In the genomic region with DNA sequence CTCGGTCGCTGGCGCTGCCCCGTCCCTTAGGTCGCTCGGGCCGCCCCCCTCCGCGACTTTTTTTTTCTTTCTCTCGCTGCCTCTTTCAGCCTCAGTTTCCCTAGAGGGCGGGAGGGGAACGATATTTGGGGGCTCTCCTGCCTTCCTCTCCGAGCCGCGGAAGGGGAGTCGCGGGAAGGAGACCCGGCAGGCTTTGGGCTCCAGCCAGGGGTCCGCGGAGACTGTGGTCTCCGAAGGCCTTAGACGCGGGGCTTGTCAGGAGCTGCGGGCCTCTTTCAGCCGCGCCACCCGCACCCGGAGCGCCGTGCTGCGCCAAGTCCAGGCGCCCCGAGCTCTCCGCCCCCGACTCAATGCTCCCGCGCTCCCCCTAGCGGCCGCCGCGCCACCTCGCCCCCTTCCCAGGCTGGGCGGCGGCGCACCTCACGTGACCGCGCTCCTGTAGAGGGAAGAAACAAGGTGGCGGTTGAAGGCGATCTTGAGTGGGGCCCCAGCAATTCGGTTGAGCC, we compare ENCODE assay signal across 1 cellular context.
TF ChIP-seq lines count a peak whose summit lies in the region.

A gene (plus strand): TSS at position 427 of the 506 bp plus-strand sequence. CDS start 14,010 bp downstream, outside the sequence.

TF ChIP-seq in K562, 482 proteins besides CTCF, POLR2A, EP300 and RAD21 (continued from another document and continues in another):
- TF ChIP-seq PPARD (CRISPR knock-in tag; IDR thresholded peaks at IDR 0.05) (no peak), ATF7 (IDR thresholded peaks at IDR 0.05) (peak; percentile 39; the same call in 1 of the 2 replicates), MEIS2 (IDR thresholded peaks at IDR 0.05; ENCODE audit: partially characterized antibody) (no peak), HDAC1 (IDR thresholded peaks at IDR 0.05) (peak in 1 of 2 experiments; percentile 76; a peak in 2 of 4 replicates), YY1 (IDR thresholded peaks at IDR 0.05; ENCODE audit: borderline replicate concordance in 1 of 3, control insufficient read depth in 1 of 3, extremely low read depth in 1 of 3, insufficient read depth in 3 of 3, insufficient read length in 1 of 3, insufficient replicate concordance in 2 of 3, low read depth in 1 of 3, low read length in 2 of 3) (peak in 2 of 3 experiments; percentile 29 to 81), ZKSCAN8 (CRISPR knock-in tag; IDR thresholded peaks at IDR 0.05) (no peak), ZNF695 (CRISPR knock-in tag; IDR thresholded peaks at IDR 0.05) (no peak), ZNF184 (CRISPR knock-in tag; IDR thresholded peaks at IDR 0.05) (no peak), FOSL1 (tag; conservative IDR thresholded peaks at IDR 0.05) (no peak), SMARCC2 (IDR thresholded peaks at IDR 0.05; ENCODE audit: low read depth) (no peak), C11orf30 (IDR thresholded peaks at IDR 0.05; ENCODE audit: low read depth) (no peak), RNF2 (IDR thresholded peaks at IDR 0.05) (no peak), EGR1 (conservative IDR thresholded peaks at IDR 0.05) (peak; percentile 92), CXXC5 (CRISPR knock-in tag; IDR thresholded peaks at IDR 0.05) (peak; percentile 89), FOXM1 (IDR thresholded peaks at IDR 0.05; ENCODE audit: low read depth) (no peak), FOXM1 (CRISPR knock-in tag; IDR thresholded peaks at IDR 0.05; ENCODE audit: low read depth) (no peak)
- TF ChIP-seq, protein P1, sequence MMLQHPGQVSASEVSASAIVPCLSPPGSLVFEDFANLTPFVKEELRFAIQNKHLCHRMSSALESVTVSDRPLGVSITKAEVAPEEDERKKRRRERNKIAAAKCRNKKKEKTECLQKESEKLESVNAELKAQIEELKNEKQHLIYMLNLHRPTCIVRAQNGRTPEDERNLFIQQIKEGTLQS (IDR thresholded peaks at IDR 0.05) = no peak
- TF ChIP-seq, protein P1 (CRISPR knock-in tag; conservative IDR thresholded peaks at IDR 0.05) = no peak
- TF ChIP-seq, protein P2, sequence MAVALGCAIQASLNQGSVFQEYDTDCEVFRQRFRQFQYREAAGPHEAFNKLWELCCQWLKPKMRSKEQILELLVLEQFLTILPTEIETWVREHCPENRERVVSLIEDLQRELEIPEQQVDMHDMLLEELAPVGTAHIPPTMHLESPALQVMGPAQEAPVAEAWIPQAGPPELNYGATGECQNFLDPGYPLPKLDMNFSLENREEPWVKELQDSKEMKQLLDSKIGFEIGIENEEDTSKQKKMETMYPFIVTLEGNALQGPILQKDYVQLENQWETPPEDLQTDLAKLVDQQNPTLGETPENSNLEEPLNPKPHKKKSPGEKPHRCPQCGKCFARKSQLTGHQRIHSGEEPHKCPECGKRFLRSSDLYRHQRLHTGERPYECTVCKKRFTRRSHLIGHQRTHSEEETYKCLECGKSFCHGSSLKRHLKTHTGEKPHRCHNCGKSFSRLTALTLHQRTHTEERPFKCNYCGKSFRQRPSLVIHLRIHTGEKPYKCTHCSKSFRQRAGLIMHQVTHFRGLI (CRISPR knock-in tag; IDR thresholded peaks at IDR 0.05) = no peak
- TF ChIP-seq, protein P3, sequence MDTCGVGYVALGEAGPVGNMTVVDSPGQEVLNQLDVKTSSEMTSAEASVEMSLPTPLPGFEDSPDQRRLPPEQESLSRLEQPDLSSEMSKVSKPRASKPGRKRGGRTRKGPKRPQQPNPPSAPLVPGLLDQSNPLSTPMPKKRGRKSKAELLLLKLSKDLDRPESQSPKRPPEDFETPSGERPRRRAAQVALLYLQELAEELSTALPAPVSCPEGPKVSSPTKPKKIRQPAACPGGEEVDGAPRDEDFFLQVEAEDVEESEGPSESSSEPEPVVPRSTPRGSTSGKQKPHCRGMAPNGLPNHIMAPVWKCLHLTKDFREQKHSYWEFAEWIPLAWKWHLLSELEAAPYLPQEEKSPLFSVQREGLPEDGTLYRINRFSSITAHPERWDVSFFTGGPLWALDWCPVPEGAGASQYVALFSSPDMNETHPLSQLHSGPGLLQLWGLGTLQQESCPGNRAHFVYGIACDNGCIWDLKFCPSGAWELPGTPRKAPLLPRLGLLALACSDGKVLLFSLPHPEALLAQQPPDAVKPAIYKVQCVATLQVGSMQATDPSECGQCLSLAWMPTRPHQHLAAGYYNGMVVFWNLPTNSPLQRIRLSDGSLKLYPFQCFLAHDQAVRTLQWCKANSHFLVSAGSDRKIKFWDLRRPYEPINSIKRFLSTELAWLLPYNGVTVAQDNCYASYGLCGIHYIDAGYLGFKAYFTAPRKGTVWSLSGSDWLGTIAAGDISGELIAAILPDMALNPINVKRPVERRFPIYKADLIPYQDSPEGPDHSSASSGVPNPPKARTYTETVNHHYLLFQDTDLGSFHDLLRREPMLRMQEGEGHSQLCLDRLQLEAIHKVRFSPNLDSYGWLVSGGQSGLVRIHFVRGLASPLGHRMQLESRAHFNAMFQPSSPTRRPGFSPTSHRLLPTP (IDR thresholded peaks at IDR 0.05; ENCODE audit: borderline replicate concordance, extremely low read depth, insufficient read length) = no peak
- TF ChIP-seq, protein P4, sequence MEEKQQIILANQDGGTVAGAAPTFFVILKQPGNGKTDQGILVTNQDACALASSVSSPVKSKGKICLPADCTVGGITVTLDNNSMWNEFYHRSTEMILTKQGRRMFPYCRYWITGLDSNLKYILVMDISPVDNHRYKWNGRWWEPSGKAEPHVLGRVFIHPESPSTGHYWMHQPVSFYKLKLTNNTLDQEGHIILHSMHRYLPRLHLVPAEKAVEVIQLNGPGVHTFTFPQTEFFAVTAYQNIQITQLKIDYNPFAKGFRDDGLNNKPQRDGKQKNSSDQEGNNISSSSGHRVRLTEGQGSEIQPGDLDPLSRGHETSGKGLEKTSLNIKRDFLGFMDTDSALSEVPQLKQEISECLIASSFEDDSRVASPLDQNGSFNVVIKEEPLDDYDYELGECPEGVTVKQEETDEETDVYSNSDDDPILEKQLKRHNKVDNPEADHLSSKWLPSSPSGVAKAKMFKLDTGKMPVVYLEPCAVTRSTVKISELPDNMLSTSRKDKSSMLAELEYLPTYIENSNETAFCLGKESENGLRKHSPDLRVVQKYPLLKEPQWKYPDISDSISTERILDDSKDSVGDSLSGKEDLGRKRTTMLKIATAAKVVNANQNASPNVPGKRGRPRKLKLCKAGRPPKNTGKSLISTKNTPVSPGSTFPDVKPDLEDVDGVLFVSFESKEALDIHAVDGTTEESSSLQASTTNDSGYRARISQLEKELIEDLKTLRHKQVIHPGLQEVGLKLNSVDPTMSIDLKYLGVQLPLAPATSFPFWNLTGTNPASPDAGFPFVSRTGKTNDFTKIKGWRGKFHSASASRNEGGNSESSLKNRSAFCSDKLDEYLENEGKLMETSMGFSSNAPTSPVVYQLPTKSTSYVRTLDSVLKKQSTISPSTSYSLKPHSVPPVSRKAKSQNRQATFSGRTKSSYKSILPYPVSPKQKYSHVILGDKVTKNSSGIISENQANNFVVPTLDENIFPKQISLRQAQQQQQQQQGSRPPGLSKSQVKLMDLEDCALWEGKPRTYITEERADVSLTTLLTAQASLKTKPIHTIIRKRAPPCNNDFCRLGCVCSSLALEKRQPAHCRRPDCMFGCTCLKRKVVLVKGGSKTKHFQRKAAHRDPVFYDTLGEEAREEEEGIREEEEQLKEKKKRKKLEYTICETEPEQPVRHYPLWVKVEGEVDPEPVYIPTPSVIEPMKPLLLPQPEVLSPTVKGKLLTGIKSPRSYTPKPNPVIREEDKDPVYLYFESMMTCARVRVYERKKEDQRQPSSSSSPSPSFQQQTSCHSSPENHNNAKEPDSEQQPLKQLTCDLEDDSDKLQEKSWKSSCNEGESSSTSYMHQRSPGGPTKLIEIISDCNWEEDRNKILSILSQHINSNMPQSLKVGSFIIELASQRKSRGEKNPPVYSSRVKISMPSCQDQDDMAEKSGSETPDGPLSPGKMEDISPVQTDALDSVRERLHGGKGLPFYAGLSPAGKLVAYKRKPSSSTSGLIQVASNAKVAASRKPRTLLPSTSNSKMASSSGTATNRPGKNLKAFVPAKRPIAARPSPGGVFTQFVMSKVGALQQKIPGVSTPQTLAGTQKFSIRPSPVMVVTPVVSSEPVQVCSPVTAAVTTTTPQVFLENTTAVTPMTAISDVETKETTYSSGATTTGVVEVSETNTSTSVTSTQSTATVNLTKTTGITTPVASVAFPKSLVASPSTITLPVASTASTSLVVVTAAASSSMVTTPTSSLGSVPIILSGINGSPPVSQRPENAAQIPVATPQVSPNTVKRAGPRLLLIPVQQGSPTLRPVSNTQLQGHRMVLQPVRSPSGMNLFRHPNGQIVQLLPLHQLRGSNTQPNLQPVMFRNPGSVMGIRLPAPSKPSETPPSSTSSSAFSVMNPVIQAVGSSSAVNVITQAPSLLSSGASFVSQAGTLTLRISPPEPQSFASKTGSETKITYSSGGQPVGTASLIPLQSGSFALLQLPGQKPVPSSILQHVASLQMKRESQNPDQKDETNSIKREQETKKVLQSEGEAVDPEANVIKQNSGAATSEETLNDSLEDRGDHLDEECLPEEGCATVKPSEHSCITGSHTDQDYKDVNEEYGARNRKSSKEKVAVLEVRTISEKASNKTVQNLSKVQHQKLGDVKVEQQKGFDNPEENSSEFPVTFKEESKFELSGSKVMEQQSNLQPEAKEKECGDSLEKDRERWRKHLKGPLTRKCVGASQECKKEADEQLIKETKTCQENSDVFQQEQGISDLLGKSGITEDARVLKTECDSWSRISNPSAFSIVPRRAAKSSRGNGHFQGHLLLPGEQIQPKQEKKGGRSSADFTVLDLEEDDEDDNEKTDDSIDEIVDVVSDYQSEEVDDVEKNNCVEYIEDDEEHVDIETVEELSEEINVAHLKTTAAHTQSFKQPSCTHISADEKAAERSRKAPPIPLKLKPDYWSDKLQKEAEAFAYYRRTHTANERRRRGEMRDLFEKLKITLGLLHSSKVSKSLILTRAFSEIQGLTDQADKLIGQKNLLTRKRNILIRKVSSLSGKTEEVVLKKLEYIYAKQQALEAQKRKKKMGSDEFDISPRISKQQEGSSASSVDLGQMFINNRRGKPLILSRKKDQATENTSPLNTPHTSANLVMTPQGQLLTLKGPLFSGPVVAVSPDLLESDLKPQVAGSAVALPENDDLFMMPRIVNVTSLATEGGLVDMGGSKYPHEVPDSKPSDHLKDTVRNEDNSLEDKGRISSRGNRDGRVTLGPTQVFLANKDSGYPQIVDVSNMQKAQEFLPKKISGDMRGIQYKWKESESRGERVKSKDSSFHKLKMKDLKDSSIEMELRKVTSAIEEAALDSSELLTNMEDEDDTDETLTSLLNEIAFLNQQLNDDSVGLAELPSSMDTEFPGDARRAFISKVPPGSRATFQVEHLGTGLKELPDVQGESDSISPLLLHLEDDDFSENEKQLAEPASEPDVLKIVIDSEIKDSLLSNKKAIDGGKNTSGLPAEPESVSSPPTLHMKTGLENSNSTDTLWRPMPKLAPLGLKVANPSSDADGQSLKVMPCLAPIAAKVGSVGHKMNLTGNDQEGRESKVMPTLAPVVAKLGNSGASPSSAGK (IDR thresholded peaks at IDR 0.05) = no peak
- TF ChIP-seq, protein P5, sequence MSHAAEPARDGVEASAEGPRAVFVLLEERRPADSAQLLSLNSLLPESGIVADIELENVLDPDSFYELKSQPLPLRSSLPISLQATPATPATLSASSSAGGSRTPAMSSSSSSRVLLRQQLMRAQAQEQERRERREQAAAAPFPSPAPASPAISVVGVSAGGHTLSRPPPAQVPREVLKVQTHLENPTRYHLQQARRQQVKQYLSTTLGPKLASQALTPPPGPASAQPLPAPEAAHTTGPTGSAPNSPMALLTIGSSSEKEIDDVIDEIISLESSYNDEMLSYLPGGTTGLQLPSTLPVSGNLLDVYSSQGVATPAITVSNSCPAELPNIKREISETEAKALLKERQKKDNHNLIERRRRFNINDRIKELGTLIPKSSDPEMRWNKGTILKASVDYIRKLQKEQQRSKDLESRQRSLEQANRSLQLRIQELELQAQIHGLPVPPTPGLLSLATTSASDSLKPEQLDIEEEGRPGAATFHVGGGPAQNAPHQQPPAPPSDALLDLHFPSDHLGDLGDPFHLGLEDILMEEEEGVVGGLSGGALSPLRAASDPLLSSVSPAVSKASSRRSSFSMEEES (CRISPR knock-in tag; IDR thresholded peaks at IDR 0.05) = peak; percentile 96
- TF ChIP-seq, protein P6, sequence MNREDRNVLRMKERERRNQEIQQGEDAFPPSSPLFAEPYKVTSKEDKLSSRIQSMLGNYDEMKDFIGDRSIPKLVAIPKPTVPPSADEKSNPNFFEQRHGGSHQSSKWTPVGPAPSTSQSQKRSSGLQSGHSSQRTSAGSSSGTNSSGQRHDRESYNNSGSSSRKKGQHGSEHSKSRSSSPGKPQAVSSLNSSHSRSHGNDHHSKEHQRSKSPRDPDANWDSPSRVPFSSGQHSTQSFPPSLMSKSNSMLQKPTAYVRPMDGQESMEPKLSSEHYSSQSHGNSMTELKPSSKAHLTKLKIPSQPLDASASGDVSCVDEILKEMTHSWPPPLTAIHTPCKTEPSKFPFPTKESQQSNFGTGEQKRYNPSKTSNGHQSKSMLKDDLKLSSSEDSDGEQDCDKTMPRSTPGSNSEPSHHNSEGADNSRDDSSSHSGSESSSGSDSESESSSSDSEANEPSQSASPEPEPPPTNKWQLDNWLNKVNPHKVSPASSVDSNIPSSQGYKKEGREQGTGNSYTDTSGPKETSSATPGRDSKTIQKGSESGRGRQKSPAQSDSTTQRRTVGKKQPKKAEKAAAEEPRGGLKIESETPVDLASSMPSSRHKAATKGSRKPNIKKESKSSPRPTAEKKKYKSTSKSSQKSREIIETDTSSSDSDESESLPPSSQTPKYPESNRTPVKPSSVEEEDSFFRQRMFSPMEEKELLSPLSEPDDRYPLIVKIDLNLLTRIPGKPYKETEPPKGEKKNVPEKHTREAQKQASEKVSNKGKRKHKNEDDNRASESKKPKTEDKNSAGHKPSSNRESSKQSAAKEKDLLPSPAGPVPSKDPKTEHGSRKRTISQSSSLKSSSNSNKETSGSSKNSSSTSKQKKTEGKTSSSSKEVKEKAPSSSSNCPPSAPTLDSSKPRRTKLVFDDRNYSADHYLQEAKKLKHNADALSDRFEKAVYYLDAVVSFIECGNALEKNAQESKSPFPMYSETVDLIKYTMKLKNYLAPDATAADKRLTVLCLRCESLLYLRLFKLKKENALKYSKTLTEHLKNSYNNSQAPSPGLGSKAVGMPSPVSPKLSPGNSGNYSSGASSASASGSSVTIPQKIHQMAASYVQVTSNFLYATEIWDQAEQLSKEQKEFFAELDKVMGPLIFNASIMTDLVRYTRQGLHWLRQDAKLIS (CRISPR knock-in tag; IDR thresholded peaks at IDR 0.05) = no peak
